Comparison of ENCODE assay signal across 8 cellular contexts in genomic region chr14:103260629-103261124, GRCh38.
DNase-seq lines count a peak whose midpoint lies in the region; ATAC-seq and TF ChIP-seq lines count a peak whose summit lies in the region.

No MANE protein-coding gene starts in this region.

- H3K36me3 ChIP-seq in BLaER1 (no peaks in the 10 kb centered on the region), left lung (no peaks in the 10 kb centered on the region), thymus (ENCODE audit: control insufficient read depth, insufficient read depth) (no peaks in the 10 kb centered on the region)

- H3K4me2 ChIP-seq in BLaER1 = peak overlapping the region; percentile 79

- H3K4me1 ChIP-seq in BLaER1 (peaks cover 23% of the 10 kb centered on the region), left lung (peaks cover 3 to 16% of the 10 kb centered on the region in 2 donors), thymus (ENCODE audit: control insufficient read depth, insufficient read depth, low read length) (no peaks in the 10 kb centered on the region)

- H3K27me3 ChIP-seq in BLaER1 (no peaks in the 10 kb centered on the region), left lung (peaks cover 0 to 18% of the 10 kb centered on the region in 2 donors), thymus (ENCODE audit: control insufficient read depth, insufficient read depth) (peaks cover 5% of the 10 kb centered on the region)

- TF ChIP-seq CTCF in left lung (IDR thresholded peaks at IDR 0.05) = no peak

- intact Hi-C loops in left lung (cut with DNase I) = no loop called here

- H4K20me1 ChIP-seq in BLaER1 = no peaks in the 10 kb centered on the region

- H3K9me3 ChIP-seq in BLaER1 = no peaks in the 10 kb centered on the region
- no peaks in the 10 kb centered on the region for H3K9me3 ChIP-seq in left lung
- no peaks in the 10 kb centered on the region for H3K9me3 ChIP-seq in thymus (ENCODE audit: control insufficient read depth)

- peak overlapping the region; percentile 32 for H3K27ac ChIP-seq in BLaER1
- H3K27ac ChIP-seq in left lung = peak overlapping the region; percentile 56 to 76
- peak overlapping the region; percentile 25 for H3K27ac ChIP-seq in thymus (ENCODE audit: low read depth)

- DNase-seq in HT-29 (ENCODE audit: low spot score) = peak; percentile 50
- peak; percentile 56 for DNase-seq in astrocyte of the hippocampus (ENCODE audit: low read depth, low spot score)
- DNase-seq in left lung = no peak
- DNase-seq in NCI-H446 treated with DMSO at 0.1 percent for 48 hours (lab: John Stamatoyannopoulos, UW) = no peak
- DNase-seq in cerebellum (ENCODE audit: low spot score) = no peak
- no peak for DNase-seq in NCI-H1436 treated with DMSO at 0.1 percent for 48 hours (lab: John Stamatoyannopoulos, UW)

- peak; percentile 95 for ATAC-seq in left lung

- WGBS in thymus = 12% methylated on average over 9 of the region's 9 CpGs

- peak overlapping the region; percentile 35; the same call in 1 of the 2 replicates for H3K9ac ChIP-seq in BLaER1

- H3K4me3 ChIP-seq in BLaER1 (peak overlapping the region; percentile 50; the same call in 1 of the 2 replicates), left lung (peak overlapping the region; percentile 27 to 32), thymus (ENCODE audit: low read length) (peak overlapping the region; percentile 21)

Comparison
In these comparisons a context has a peak if more than half of its experiments do, and no peak if none do; other contexts are left out.
1. DNase-seq: peak in HT-29 (single experiment) and astrocyte of the hippocampus (single experiment); none in left lung (0 of 2), NCI-H446 treated with DMSO at 0.1 percent for 48 hours (single experiment), cerebellum (single experiment) and NCI-H1436 treated with DMSO at 0.1 percent for 48 hours (single experiment).
2. Peak in every context shown above with its lines, with median percentiles within 50 percentile points of each other: H3K27ac ChIP-seq and H3K4me3 ChIP-seq.